Comparison of ENCODE assay signal across 19 cellular contexts in genomic region chr5:172425402-172425801, GRCh38. TPM values are rescaled to one million over a fixed set of nuclear protein-coding genes. Genes with fewer than 3 reads are reported as not detected.
DNase-seq lines count a peak whose midpoint lies in the region; ATAC-seq and TF ChIP-seq lines count a peak whose summit lies in the region.
"Had no signal": no experiment of that assay in that cellular context is flagged by ENCODE, and none has a peak within 500 bp of the region (broad histone marks: within the 10 kb centered on the region; RNA-seq: fewer than 3 reads in every experiment).

No MANE protein-coding gene starts in this region.

- peaks cover 68% of the 10 kb centered on the region for H3K4me1 ChIP-seq in lower lobe of right lung
- H3K4me1 ChIP-seq in uterus: peaks cover 9 to 26% of the 10 kb centered on the region in 2 donors

- H3K4me3 ChIP-seq in coronary artery: no peak overlapping the region
- no peak overlapping the region for H3K4me3 ChIP-seq in lower lobe of right lung
- H3K4me3 ChIP-seq in uterus: no peak overlapping the region
- H3K4me3 ChIP-seq: K562 had no signal

- H3K9me3 Mint-ChIP-seq in activated naive CD8-positive, alpha-beta T cell treated with anti-CD3 and anti-CD28 coated beads for 36 hours: no peaks in the 10 kb centered on the region
- H3K9me3 Mint-ChIP-seq: activated CD4-positive, alpha-beta T cell treated with anti-CD3 and anti-CD28 coated beads, Interleukin-2, amount 10 ng/mL, durations not matched to agents 24 days and 14 days; activated naive CD4-positive, alpha-beta T cell treated with anti-CD3 and anti-CD28 coated beads, Interleukin-2, amount 50 U/mL, for 72 hours; natural killer cell treated with Interleukin-12 subunit alpha and Interleukin-12 subunit beta and Interleukin-15 and Interleukin-18, amount 100 ng/mL, for 72 hours had no signal

- no peak overlapping the region for H3K27ac Mint-ChIP-seq in activated naive CD8-positive, alpha-beta T cell treated with anti-CD3 and anti-CD28 coated beads for 36 hours
- H3K27ac Mint-ChIP-seq: activated CD4-positive, alpha-beta T cell treated with anti-CD3 and anti-CD28 coated beads, Interleukin-2, amount 10 ng/mL, durations not matched to agents 24 days and 14 days; activated CD8-positive, alpha-beta memory T cell treated with anti-CD3 and anti-CD28 coated beads, Interleukin-2, amount 10 ng/mL, durations not matched to agents 7 days and 5 days; activated naive CD4-positive, alpha-beta T cell treated with anti-CD3 and anti-CD28 coated beads, Interleukin-2, amount 50 U/mL, for 72 hours; natural killer cell treated with Interleukin-12 subunit alpha and Interleukin-12 subunit beta and Interleukin-15 and Interleukin-18, amount 100 ng/mL, for 72 hours had no signal

- no peak overlapping the region for H3K4me3 Mint-ChIP-seq in activated naive CD8-positive, alpha-beta T cell treated with anti-CD3 and anti-CD28 coated beads for 36 hours
- H3K4me3 Mint-ChIP-seq: activated CD4-positive, alpha-beta T cell treated with anti-CD3 and anti-CD28 coated beads, Interleukin-2, amount 10 ng/mL, durations not matched to agents 24 days and 14 days; activated CD8-positive, alpha-beta memory T cell treated with anti-CD3 and anti-CD28 coated beads, Interleukin-2, amount 10 ng/mL, durations not matched to agents 7 days and 5 days; natural killer cell treated with Interleukin-12 subunit alpha and Interleukin-12 subunit beta and Interleukin-15 and Interleukin-18, amount 100 ng/mL, for 72 hours had no signal

- H3K27me3 Mint-ChIP-seq in activated naive CD8-positive, alpha-beta T cell treated with anti-CD3 and anti-CD28 coated beads for 36 hours: no peaks in the 10 kb centered on the region

- no peak for ATAC-seq in lower lobe of right lung
- ATAC-seq: activated CD8-positive, alpha-beta memory T cell treated with anti-CD3 and anti-CD28 coated beads, Interleukin-2, amount 10 ng/mL, durations not matched to agents 7 days and 5 days; activated naive CD4-positive, alpha-beta T cell treated with anti-CD3 and anti-CD28 coated beads, Interleukin-2, amount 50 U/mL, for 72 hours; K562; natural killer cell treated with Interleukin-12 subunit alpha and Interleukin-12 subunit beta and Interleukin-15 and Interleukin-18, amount 100 ng/mL, for 72 hours had no signal

- H3K27me3 ChIP-seq in lower lobe of right lung (ENCODE audit: low read depth) (no peaks in the 10 kb centered on the region), uterus (no peaks in the 10 kb centered on the region)

- H3K36me3 ChIP-seq in lower lobe of right lung: peaks cover 6% of the 10 kb centered on the region
- H3K36me3 ChIP-seq in uterus: no peaks in the 10 kb centered on the region

- DNase-seq in coronary artery (ENCODE audit: low spot score) (peak; percentile 62), lower lobe of right lung (no peak), retina (peak; percentile 31), uterus (no peak), cerebellar cortex (ENCODE audit: low spot score) (no peak), OCI-M2 (lab: John Stamatoyannopoulos, UW; ENCODE audit: unreplicated experiment) (no peak)
- no peak for DNase-seq in activated naive CD8-positive, alpha-beta T cell treated with anti-CD3 and anti-CD28 coated beads for 36 hours
- DNase-seq: activated CD4-positive, alpha-beta T cell treated with anti-CD3 and anti-CD28 coated beads, Interleukin-2, amount 10 ng/mL, durations not matched to agents 24 days and 14 days; activated CD8-positive, alpha-beta memory T cell treated with anti-CD3 and anti-CD28 coated beads, Interleukin-2, amount 10 ng/mL, durations not matched to agents 7 days and 5 days; AML-193; COR-L47; cortex of kidney; DMS79 treated with DMSO at 0.1 percent for 48 hours; SHP77; stimulated activated CD4-positive, alpha-beta T cell treated with anti-CD3 and anti-CD28 coated beads, Interleukin-4, amount 100 ng/mL, for 4 hours; T-helper 1 cell had no signal

- H3K9me3 ChIP-seq in lower lobe of right lung (no peaks in the 10 kb centered on the region), uterus (no peaks in the 10 kb centered on the region)

- no peaks in the 10 kb centered on the region for H3K36me3 Mint-ChIP-seq in activated naive CD8-positive, alpha-beta T cell treated with anti-CD3 and anti-CD28 coated beads for 36 hours
- H3K36me3 Mint-ChIP-seq: activated CD8-positive, alpha-beta memory T cell treated with anti-CD3 and anti-CD28 coated beads, Interleukin-2, amount 10 ng/mL, durations not matched to agents 7 days and 5 days; activated naive CD4-positive, alpha-beta T cell treated with anti-CD3 and anti-CD28 coated beads, Interleukin-2, amount 50 U/mL, for 72 hours; natural killer cell treated with Interleukin-12 subunit alpha and Interleukin-12 subunit beta and Interleukin-15 and Interleukin-18, amount 100 ng/mL, for 72 hours had no signal

- H3K27ac ChIP-seq in coronary artery (peak overlapping the region; percentile 49 to 67), lower lobe of right lung (peak overlapping the region; percentile 48), uterus (peak overlapping the region; percentile 93 to 95)

- no peak for TF ChIP-seq POLR2A in uterus (IDR thresholded peaks at IDR 0.05)

- H3K4me1 Mint-ChIP-seq in activated naive CD8-positive, alpha-beta T cell treated with anti-CD3 and anti-CD28 coated beads for 36 hours: no peaks in the 10 kb centered on the region
- H3K4me1 Mint-ChIP-seq: activated CD4-positive, alpha-beta T cell treated with anti-CD3 and anti-CD28 coated beads, Interleukin-2, amount 10 ng/mL, durations not matched to agents 24 days and 14 days; activated CD8-positive, alpha-beta memory T cell treated with anti-CD3 and anti-CD28 coated beads, Interleukin-2, amount 10 ng/mL, durations not matched to agents 7 days and 5 days had no signal

- intact Hi-C loops in lower lobe of right lung (cut with DNase I): no loop called here
- intact Hi-C loops in uterus (cut with DNase I; ENCODE audit: low total_unique reads): no loop called here

- TF ChIP-seq CTCF in coronary artery (IDR thresholded peaks at IDR 0.05) (no peak), lower lobe of right lung (IDR thresholded peaks at IDR 0.05) (no peak), uterus (IDR thresholded peaks at IDR 0.05) (no peak)

RNA-seq across cellular contexts. Expression of gene SH3PXD2B, which starts 28.9 kb away (rescaled TPM):
- total RNA-seq in lower lobe of right lung (49.8 TPM), uterus (10 to 100 TPM; 26.1 to 82.6 (median 31.0) TPM)
- under 1 TPM; 0.80 to 0.84 TPM for total RNA-seq in activated naive CD8-positive, alpha-beta T cell treated with anti-CD3 and anti-CD28 coated beads for 36 hours

Comparison
In these comparisons a context has a peak if more than half of its experiments do, and no peak if none do; other contexts are left out.
1. DNase-seq: peak in coronary artery (single experiment) and retina (single experiment); none in lower lobe of right lung (single experiment), uterus (0 of 2), activated naive CD8-positive, alpha-beta T cell treated with anti-CD3 and anti-CD28 coated beads for 36 hours (single experiment), cerebellar cortex (single experiment) and OCI-M2 (single experiment).
2. RNA of gene SH3PXD2B, which starts 28.9 kb away (total RNA-seq): 49.8 TPM in lower lobe of right lung (single experiment) and 26.1 to 82.6 TPM in uterus; 0.80 to 0.84 TPM in activated naive CD8-positive, alpha-beta T cell treated with anti-CD3 and anti-CD28 coated beads for 36 hours; every median in the first group is over 10 times any median in the second.
3. Peak in every context shown above with its lines, with median percentiles within 50 percentile points of each other: H3K27ac ChIP-seq.